7 cellular contexts compared by ENCODE assay signal in the genomic region with DNA sequence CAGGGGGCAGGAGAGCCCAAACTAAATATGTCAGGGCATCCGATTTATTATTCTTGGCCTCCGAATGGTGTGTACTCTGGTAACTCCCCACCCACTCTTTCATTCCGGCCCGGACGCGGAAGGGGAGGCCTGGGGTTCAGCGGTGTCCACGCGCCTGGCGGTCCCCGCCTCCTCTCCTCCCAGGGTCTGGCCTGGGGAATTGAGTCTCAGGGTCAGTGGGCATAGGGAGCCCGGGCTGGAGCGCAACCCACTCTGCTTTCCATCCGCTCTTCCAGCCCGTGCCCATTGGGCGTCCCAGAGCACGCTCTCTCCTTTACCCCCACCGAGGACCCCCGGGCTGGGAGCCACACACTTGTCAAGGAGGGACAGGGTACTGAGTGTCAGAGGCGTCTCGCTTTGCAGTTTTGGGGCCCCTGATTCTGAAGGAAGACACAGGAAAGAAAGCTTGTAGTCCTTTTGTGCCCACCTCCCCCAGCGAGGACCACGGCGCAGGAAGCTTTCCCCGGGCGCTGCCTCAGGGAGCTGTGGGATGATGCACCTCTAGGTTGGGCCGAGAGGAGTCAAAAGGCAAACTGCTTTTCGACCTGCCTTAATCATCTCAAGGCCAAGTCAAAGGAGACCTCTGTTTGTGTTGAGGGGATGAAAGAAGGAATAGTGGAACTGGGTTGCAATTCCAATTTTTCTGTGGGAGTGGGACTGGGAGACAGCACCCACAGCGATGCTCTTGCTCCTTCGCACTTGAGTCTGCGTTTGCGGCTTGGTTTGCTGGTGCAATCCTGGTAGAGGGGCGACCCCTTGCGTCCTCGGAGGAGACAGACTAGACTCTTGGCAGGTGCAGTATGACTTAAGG. TPM values are rescaled to one million over a fixed set of nuclear protein-coding genes. Genes with fewer than 3 reads are reported as not detected.
DNase-seq lines count a peak whose midpoint lies in the region; ATAC-seq and TF ChIP-seq lines count a peak whose summit lies in the region.

No MANE protein-coding gene starts in this region.

- H3K27me3 Mint-ChIP-seq in T-helper 17 cell: peaks cover 79% of the 10 kb centered on the region
- peaks cover 80% of the 10 kb centered on the region for H3K27me3 Mint-ChIP-seq in brain

- H3K36me3 ChIP-seq in iPS-18a (ENCODE audit: control insufficient read depth, low read depth, low read length) (no peaks in the 10 kb centered on the region), skeletal muscle satellite cell (ENCODE audit: insufficient read depth, low read length) (no peaks in the 10 kb centered on the region)

- H3K36me3 Mint-ChIP-seq in T-helper 17 cell (ENCODE audit: low read depth) (peaks cover 7% of the 10 kb centered on the region), brain (no peaks in the 10 kb centered on the region)

- peak overlapping the region; percentile 97 for H3K4me2 ChIP-seq in skeletal muscle satellite cell (ENCODE audit: low read length)

- no peak overlapping the region for H3K27ac ChIP-seq in iPS-18a (ENCODE audit: low read length)

- ATAC-seq in GM18505 (IDR thresholded peaks at IDR 0.05; ENCODE audit: unreplicated experiment) (peak; percentile 87), HG02798 (IDR thresholded peaks at IDR 0.05; ENCODE audit: poor library complexity, unreplicated experiment) (peak; percentile 87), T-helper 17 cell (peak; percentile 80)

- no peaks in the 10 kb centered on the region for H3K9me3 Mint-ChIP-seq in brain

- H3K27me3 ChIP-seq in iPS-18a (ENCODE audit: control insufficient read depth, insufficient read depth, low read length): peaks cover 61% of the 10 kb centered on the region
- peaks cover 45% of the 10 kb centered on the region for H3K27me3 ChIP-seq in skeletal muscle satellite cell (ENCODE audit: control insufficient read depth, insufficient read depth, low read length)

- TF ChIP-seq CTCF in brain (conservative IDR thresholded peaks at IDR 0.05): peak; percentile 93 to 96

- no peak overlapping the region for H3K9ac ChIP-seq in iPS-18a (ENCODE audit: low read length)
- H3K9ac ChIP-seq in skeletal muscle satellite cell (ENCODE audit: low read depth, low read length): no peak overlapping the region

- H3K4me3 ChIP-seq in iPS-18a (ENCODE audit: low read length) (peak overlapping the region; percentile 66), skeletal muscle satellite cell (ENCODE audit: low read length) (peak overlapping the region; percentile 18)

- H3K4me1 ChIP-seq in iPS-18a (ENCODE audit: control insufficient read depth, low read depth, low read length) (peaks cover 13% of the 10 kb centered on the region), skeletal muscle satellite cell (ENCODE audit: control insufficient read depth, insufficient read depth, low read length) (peaks cover 23% of the 10 kb centered on the region)

- TF ChIP-seq POLR2A in GM18505 (IDR thresholded peaks at IDR 0.05; ENCODE audit: borderline replicate concordance, extremely low read depth, insufficient read depth, insufficient read length): no peak

- H3K9me3 ChIP-seq in T-helper 17 cell (ENCODE audit: control insufficient read depth, low read length, poor library complexity, severe bottlenecking): no peaks in the 10 kb centered on the region
- H3K9me3 ChIP-seq in iPS-18a (ENCODE audit: control insufficient read depth, low read depth, low read length): no peaks in the 10 kb centered on the region
- no peaks in the 10 kb centered on the region for H3K9me3 ChIP-seq in skeletal muscle satellite cell (replicated peaks; ENCODE audit: low read length)

- DNase-seq in NCI-H1105 (lab: John Stamatoyannopoulos, UW) (peak; percentile 79), T-helper 17 cell (peak in 1 of 3 donors; percentile 39)

- H3K4me1 Mint-ChIP-seq in T-helper 17 cell (peaks cover 18% of the 10 kb centered on the region), brain (peaks cover 29% of the 10 kb centered on the region)

- H3K27ac Mint-ChIP-seq in T-helper 17 cell (no peak overlapping the region), brain (peak overlapping the region in 4 of 5 experiments; percentile 11 to 46 (median 18))

- peak overlapping the region; percentile 87 for H3K4me3 Mint-ChIP-seq in T-helper 17 cell
- peak overlapping the region; percentile 87 to 95 (median 92) for H3K4me3 Mint-ChIP-seq in brain

RNA-seq across cellular contexts. Expression of a gene that starts 2.5 kb away (rescaled TPM):
- not detected for total RNA-seq in T-helper 17 cell
- 0.15 TPM for polyA plus RNA-seq in brain (ENCODE audit: insufficient read depth, low read depth, low replicate concordance)
- under 0.01 and 0.22 TPM in 2 replicates for total RNA-seq in skeletal muscle satellite cell (2012; rRNA removed)
